Comparison of ENCODE assay signal across 8 cellular contexts in genomic region chr1:221203224-221204054, GRCh38.
A peak's percentile ranks its signal among the peaks of the same experiment; 100 is the strongest.
DNase-seq lines count a peak whose midpoint lies in the region; ATAC-seq and TF ChIP-seq lines count a peak whose summit lies in the region.

No MANE protein-coding gene starts in this region.

- ATAC-seq in GM21381 (IDR thresholded peaks at IDR 0.05; ENCODE audit: unreplicated experiment) (peak; percentile 68), SK-N-SH treated with all-trans-retinoic acid at 6 μM for 48 hours (peak; percentile 91)
- no peak for ATAC-seq in activated naive CD8-positive, alpha-beta T cell treated with anti-CD3 and anti-CD28 coated beads, Interleukin-2, amount 50 U/mL, for 24 hours

- no peak overlapping the region for H3K27ac Mint-ChIP-seq in Caco-2 (ENCODE audit: unreplicated experiment)
- H3K27ac Mint-ChIP-seq in activated naive CD8-positive, alpha-beta T cell treated with anti-CD3 and anti-CD28 coated beads, Interleukin-2, amount 50 U/mL, for 24 hours = no peak overlapping the region

- CTCF ChIA-PET in Caco-2 (lab: Charles Lee) = interaction anchor here (0.5 to 1.0 kb wide), 4 partner anchors 10 to 390 kb away, joined by 3 to 9 read pairs (median 4); no protein-coding TSS in a partner anchor

- H3K27ac ChIP-seq in Karpas-422 (ENCODE audit: low read length) = no peak overlapping the region
- peak overlapping the region; percentile 83 for H3K27ac ChIP-seq in left ventricle myocardium inferior (replicated peaks)

- H3K9me3 ChIP-seq in Caco-2 (no peaks in the 10 kb centered on the region), Karpas-422 (ENCODE audit: low read length) (no peaks in the 10 kb centered on the region), left ventricle myocardium inferior (replicated peaks) (peaks cover 2% of the 10 kb centered on the region)

- H3K9me2 ChIP-seq in Karpas-422 (replicated peaks; ENCODE audit: insufficient read depth, low read length) = no peaks in the 10 kb centered on the region

- no peaks in the 10 kb centered on the region for H3K27me3 ChIP-seq in Caco-2 (replicated peaks; ENCODE audit: control insufficient read depth, insufficient read depth, low read length)
- H3K27me3 ChIP-seq in Karpas-422 (ENCODE audit: low read length) = no peaks in the 10 kb centered on the region
- H3K27me3 ChIP-seq in left ventricle myocardium inferior (ENCODE audit: low read depth) = no peaks in the 10 kb centered on the region

- no peaks in the 10 kb centered on the region for H3K79me2 ChIP-seq in Karpas-422 (ENCODE audit: low read length)

- H3K4me1 Mint-ChIP-seq in Caco-2 (ENCODE audit: low read depth, unreplicated experiment) = no peaks in the 10 kb centered on the region
- no peaks in the 10 kb centered on the region for H3K4me1 Mint-ChIP-seq in activated naive CD8-positive, alpha-beta T cell treated with anti-CD3 and anti-CD28 coated beads, Interleukin-2, amount 50 U/mL, for 24 hours

- H3K36me3 ChIP-seq in Caco-2 (ENCODE audit: control insufficient read depth, insufficient read depth, low read length) (no peaks in the 10 kb centered on the region), Karpas-422 (ENCODE audit: insufficient read depth, low read length) (no peaks in the 10 kb centered on the region), left ventricle myocardium inferior (no peaks in the 10 kb centered on the region)

- H3K27me3 Mint-ChIP-seq in Caco-2 (ENCODE audit: insufficient read depth, unreplicated experiment) = no peaks in the 10 kb centered on the region
- H3K27me3 Mint-ChIP-seq in activated naive CD8-positive, alpha-beta T cell treated with anti-CD3 and anti-CD28 coated beads, Interleukin-2, amount 50 U/mL, for 24 hours = peaks cover 9% of the 10 kb centered on the region

- H3K36me3 Mint-ChIP-seq in Caco-2 (ENCODE audit: insufficient read depth, unreplicated experiment) = no peaks in the 10 kb centered on the region
- H3K36me3 Mint-ChIP-seq in activated naive CD8-positive, alpha-beta T cell treated with anti-CD3 and anti-CD28 coated beads, Interleukin-2, amount 50 U/mL, for 24 hours (ENCODE audit: low read depth) = no peaks in the 10 kb centered on the region

- no peak overlapping the region for H3K4me2 ChIP-seq in Karpas-422 (ENCODE audit: low read depth, low read length, poor library complexity, severe bottlenecking)

- intact Hi-C loops in Caco-2 (cut with micrococcal nuclease; ENCODE audit: unreplicated experiment) = loop anchor here (1.0 to 5.0 kb wide), 3 partner anchors 295 to 391 kb away; no protein-coding TSS in a partner anchor
- intact Hi-C loops in left ventricle myocardium inferior (cut with micrococcal nuclease) = loop anchor here (10.0 kb wide), 3 partner anchors 231 to 329 kb away; partner anchors contain the start of gene HLX

- DNase-seq in Caco-2 (peak; percentile 58 to 79), Karpas-422 (peak; percentile 91), left ventricle myocardium inferior (peak; percentile 76), putamen (ENCODE audit: low spot score) (peak; percentile 53), DMS79 treated with DMSO at 0.1 percent for 48 hours (lab: John Stamatoyannopoulos, UW) (no peak)
- DNase-seq in activated naive CD8-positive, alpha-beta T cell treated with anti-CD3 and anti-CD28 coated beads, Interleukin-2, amount 50 U/mL, for 24 hours = peak; percentile 75

- no peaks in the 10 kb centered on the region for H4K20me1 ChIP-seq in Karpas-422 (ENCODE audit: insufficient read depth, low read depth, low read length)

- TF ChIP-seq CTCF in Caco-2 (IDR thresholded peaks at IDR 0.05; ENCODE audit: insufficient read depth in 1 of 2, low read depth in 1 of 2, low read length in 1 of 2, severe bottlenecking in 1 of 2, unreplicated experiment in 1 of 2) (peak; percentile 83 to 92), left ventricle myocardium inferior (IDR thresholded peaks at IDR 0.05; ENCODE audit: borderline replicate concordance) (peak; percentile 92)

- POLR2A ChIA-PET in Caco-2 (lab: Charles Lee) = no interaction called here

- no peak overlapping the region for H2AFZ ChIP-seq in Karpas-422 (ENCODE audit: low read length)

- H3K4me3 ChIP-seq in Caco-2 (ENCODE audit: low read depth, low read length) (no peak overlapping the region), Karpas-422 (ENCODE audit: low read length) (no peak overlapping the region), left ventricle myocardium inferior (peak overlapping the region; percentile 6)

- H3K9me3 Mint-ChIP-seq in Caco-2 (ENCODE audit: unreplicated experiment) = peaks cover 9% of the 10 kb centered on the region
- H3K9me3 Mint-ChIP-seq in activated naive CD8-positive, alpha-beta T cell treated with anti-CD3 and anti-CD28 coated beads, Interleukin-2, amount 50 U/mL, for 24 hours = no peaks in the 10 kb centered on the region

- H3K4me1 ChIP-seq in Caco-2 (no peaks in the 10 kb centered on the region), Karpas-422 (ENCODE audit: low read length) (no peaks in the 10 kb centered on the region), left ventricle myocardium inferior (peaks cover 35% of the 10 kb centered on the region)

- BruUV-seq in Caco-2 (replicated peaks; lab: Mats Ljungman, UMichigan) = no TSS peak

- H3K9ac ChIP-seq in Karpas-422 (ENCODE audit: low read length) = no peak overlapping the region

- no peak overlapping the region for H3K4me3 Mint-ChIP-seq in Caco-2 (ENCODE audit: unreplicated experiment)
- no peak overlapping the region for H3K4me3 Mint-ChIP-seq in activated naive CD8-positive, alpha-beta T cell treated with anti-CD3 and anti-CD28 coated beads, Interleukin-2, amount 50 U/mL, for 24 hours

TF ChIP-seq in SK-N-SH treated with all-trans-retinoic acid at 6 μM for 48 hours, 23 proteins besides CTCF, POLR2A, EP300 and RAD21:
- no peak for TF ChIP-seq GLIS3 (CRISPR knock-in tag; IDR thresholded peaks at IDR 0.05)
